ENCODE assay signal across 1 cellular context in the genomic region with DNA sequence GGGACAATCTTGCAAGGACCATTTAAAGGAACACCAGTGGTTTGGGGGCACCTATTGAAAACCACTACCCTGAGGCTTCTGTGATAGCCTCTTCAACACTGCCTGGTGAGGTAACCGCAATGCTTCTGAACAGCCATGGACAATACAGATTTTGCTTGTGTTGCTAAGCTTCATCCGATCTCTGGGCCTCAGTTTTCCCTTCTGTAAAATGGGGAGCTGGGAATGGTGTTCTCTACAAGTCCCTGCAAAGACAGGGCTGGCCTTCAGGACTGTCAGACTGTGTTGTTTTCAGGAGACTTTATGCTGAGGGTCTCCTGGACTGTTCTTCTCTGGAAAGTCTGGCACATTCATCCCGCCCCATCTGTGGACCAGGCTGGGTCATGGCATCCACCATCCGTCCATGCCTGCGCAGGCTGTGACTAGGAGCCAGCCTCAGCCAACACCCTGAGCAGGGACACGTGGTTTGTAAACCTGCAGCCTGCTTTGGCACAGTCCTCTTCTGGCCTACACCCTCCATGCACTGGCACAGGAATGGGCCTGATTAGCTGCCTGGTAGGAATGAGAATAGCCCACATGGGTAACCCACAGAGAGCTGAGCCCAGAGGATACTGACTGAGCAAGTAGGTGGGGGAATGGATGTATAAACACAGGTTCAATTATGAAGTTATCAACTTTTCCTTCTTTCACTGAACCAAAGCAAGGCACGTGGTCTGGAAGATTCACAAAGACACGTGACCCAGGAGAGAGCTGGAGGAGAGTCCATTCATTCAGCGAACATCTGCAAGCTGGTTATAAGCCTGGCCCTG.
TF ChIP-seq lines count a peak whose summit lies in the region.

No MANE protein-coding gene starts in this region.

TF ChIP-seq in H1, 55 proteins besides CTCF, POLR2A, EP300 and RAD21:
- TF ChIP-seq SP4 (IDR thresholded peaks at IDR 0.05; ENCODE audit: low read length) = no peak
- TF ChIP-seq CEBPB (IDR thresholded peaks at IDR 0.05; ENCODE audit: low read depth, low read length) = no peak
- TF ChIP-seq NANOG (IDR thresholded peaks at IDR 0.05; ENCODE audit: insufficient read depth, low read depth, low read length, poor library complexity, severe bottlenecking) = no peak
- no peak for TF ChIP-seq CHD1 (IDR thresholded peaks at IDR 0.05; ENCODE audit: low read depth, low read length)
- TF ChIP-seq KDM1A (IDR thresholded peaks at IDR 0.05; ENCODE audit: borderline replicate concordance, low read length) = no peak
- no peak for TF ChIP-seq YY1 (IDR thresholded peaks at IDR 0.05; ENCODE audit: low read depth, low read length)
- TF ChIP-seq FOSL1 (IDR thresholded peaks at IDR 0.05; ENCODE audit: insufficient read depth, low read depth, low read length) = no peak
- no peak for TF ChIP-seq TAF1 (IDR thresholded peaks at IDR 0.05; ENCODE audit: low read depth, low read length)
- no peak for TF ChIP-seq MAFK (IDR thresholded peaks at IDR 0.05; ENCODE audit: low read depth, low read length)
- no peak for TF ChIP-seq JUN (IDR thresholded peaks at IDR 0.05; ENCODE audit: low read depth, low read length)
- no peak for TF ChIP-seq SP1 (IDR thresholded peaks at IDR 0.05; ENCODE audit: low read depth, low read length)
- no peak for TF ChIP-seq JUND (IDR thresholded peaks at IDR 0.05; ENCODE audit: low read length)
- no peak for TF ChIP-seq PHF8 (conservative IDR thresholded peaks at IDR 0.05; ENCODE audit: low read depth, low read length)
- no peak for TF ChIP-seq CREB1 (IDR thresholded peaks at IDR 0.05)
- TF ChIP-seq CTBP2 (IDR thresholded peaks at IDR 0.05; ENCODE audit: borderline replicate concordance, insufficient read depth, insufficient read length, low read length) = no peak
- no peak for TF ChIP-seq TAF7 (optimal IDR thresholded peaks at IDR 0.05; ENCODE audit: borderline replicate concordance, low read depth, low read length)
- no peak for TF ChIP-seq GTF2F1 (IDR thresholded peaks at IDR 0.05; ENCODE audit: borderline replicate concordance, low read depth, low read length)
- no peak for TF ChIP-seq SP2 (IDR thresholded peaks at IDR 0.05; ENCODE audit: low read length)
- TF ChIP-seq BRCA1 (IDR thresholded peaks at IDR 0.05; ENCODE audit: low read depth, low read length) = no peak
- TF ChIP-seq, protein P1, sequence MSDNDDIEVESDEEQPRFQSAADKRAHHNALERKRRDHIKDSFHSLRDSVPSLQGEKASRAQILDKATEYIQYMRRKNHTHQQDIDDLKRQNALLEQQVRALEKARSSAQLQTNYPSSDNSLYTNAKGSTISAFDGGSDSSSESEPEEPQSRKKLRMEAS (IDR thresholded peaks at IDR 0.05) = no peak
